In genomic region chr7:50362712-50363282, GRCh38 we compare ENCODE assay signal across 12 cellular contexts. TPM values are rescaled to one million over a fixed set of nuclear protein-coding genes. Genes with fewer than 3 reads are reported as not detected.
DNase-seq lines count a peak whose midpoint lies in the region; ATAC-seq and TF ChIP-seq lines count a peak whose summit lies in the region.
"Had no signal": no experiment of that assay in that cellular context is flagged by ENCODE, and none has a peak within 500 bp of the region (broad histone marks: within the 10 kb centered on the region; RNA-seq: fewer than 3 reads in every experiment).

No MANE protein-coding gene starts in this region.

- H3K4me1 ChIP-seq in colonic mucosa, result no peaks in the 10 kb centered on the region
- H3K4me1 ChIP-seq: uterus had no signal

- no peaks in the 10 kb centered on the region for H3K27me3 ChIP-seq in colonic mucosa
- H3K27me3 ChIP-seq: uterus had no signal

- intact Hi-C loops in colonic mucosa (cut with DNase I), result no loop called here

- peak; percentile 90 for DNase-seq in activated CD8-positive, alpha-beta memory T cell treated with anti-CD3 and anti-CD28 coated beads, Interleukin-2, amount 10 ng/mL, durations not matched to agents 7 days and 5 days
- DNase-seq in activated CD8-positive, alpha-beta memory T cell treated with anti-CD3 and anti-CD28 coated beads for 24 hours, result no peak
- peak; percentile 38 for DNase-seq in T-helper 9 cell
- no peak for DNase-seq in activated naive CD8-positive, alpha-beta T cell treated with anti-CD3 and anti-CD28 coated beads, Interleukin-2, amount 50 U/mL, for 24 hours
- DNase-seq in stimulated activated naive CD4-positive, alpha-beta T cell (lab: John Stamatoyannopoulos, UW), result peak in 5 of 6 experiments; percentile 37 to 59 (median 57)
- DNase-seq in colonic mucosa, result no peak
- DNase-seq: caudate nucleus, OCI-M1, uterus had no signal

- H3K27ac Mint-ChIP-seq in activated CD8-positive, alpha-beta memory T cell treated with anti-CD3 and anti-CD28 coated beads, Interleukin-2, amount 10 ng/mL, durations not matched to agents 7 days and 5 days, result peak overlapping the region; percentile 96
- peak overlapping the region; percentile 99 for H3K27ac Mint-ChIP-seq in activated naive CD8-positive, alpha-beta T cell treated with anti-CD3 and anti-CD28 coated beads, Interleukin-2, amount 50 U/mL, for 24 hours
- H3K27ac Mint-ChIP-seq: nephron had no signal

- no peaks in the 10 kb centered on the region for H3K9me3 Mint-ChIP-seq in activated CD8-positive, alpha-beta memory T cell treated with anti-CD3 and anti-CD28 coated beads, Interleukin-2, amount 10 ng/mL, durations not matched to agents 7 days and 5 days (ENCODE audit: low read depth)
- no peaks in the 10 kb centered on the region for H3K9me3 Mint-ChIP-seq in activated naive CD8-positive, alpha-beta T cell treated with anti-CD3 and anti-CD28 coated beads, Interleukin-2, amount 50 U/mL, for 24 hours
- H3K9me3 Mint-ChIP-seq: nephron had no signal

- H3K4me3 Mint-ChIP-seq in activated CD8-positive, alpha-beta memory T cell treated with anti-CD3 and anti-CD28 coated beads, Interleukin-2, amount 10 ng/mL, durations not matched to agents 7 days and 5 days, result peak overlapping the region; percentile 48
- H3K4me3 Mint-ChIP-seq in activated naive CD8-positive, alpha-beta T cell treated with anti-CD3 and anti-CD28 coated beads, Interleukin-2, amount 50 U/mL, for 24 hours, result peak overlapping the region; percentile 62
- H3K4me3 Mint-ChIP-seq: nephron had no signal

- H3K4me1 Mint-ChIP-seq in activated CD8-positive, alpha-beta memory T cell treated with anti-CD3 and anti-CD28 coated beads, Interleukin-2, amount 10 ng/mL, durations not matched to agents 7 days and 5 days, result peaks cover 97% of the 10 kb centered on the region
- peaks cover 99% of the 10 kb centered on the region for H3K4me1 Mint-ChIP-seq in activated naive CD8-positive, alpha-beta T cell treated with anti-CD3 and anti-CD28 coated beads, Interleukin-2, amount 50 U/mL, for 24 hours
- H3K4me1 Mint-ChIP-seq: nephron had no signal

- H3K27me3 Mint-ChIP-seq in activated CD8-positive, alpha-beta memory T cell treated with anti-CD3 and anti-CD28 coated beads, Interleukin-2, amount 10 ng/mL, durations not matched to agents 7 days and 5 days, result no peaks in the 10 kb centered on the region
- no peaks in the 10 kb centered on the region for H3K27me3 Mint-ChIP-seq in activated naive CD8-positive, alpha-beta T cell treated with anti-CD3 and anti-CD28 coated beads, Interleukin-2, amount 50 U/mL, for 24 hours

- H3K4me3 ChIP-seq in colonic mucosa, result no peak overlapping the region
- H3K4me3 ChIP-seq: uterus had no signal

- TF ChIP-seq CTCF in colonic mucosa (IDR thresholded peaks at IDR 0.05), result no peak

- no peaks in the 10 kb centered on the region for H3K36me3 ChIP-seq in colonic mucosa
- H3K36me3 ChIP-seq: uterus had no signal

- no peak overlapping the region for H3K9ac ChIP-seq in colonic mucosa (ENCODE audit: low read depth in 2 of 2, low read length in 2 of 2)

- H3K9me3 ChIP-seq in colonic mucosa, result no peaks in the 10 kb centered on the region
- H3K9me3 ChIP-seq: uterus had no signal

- peaks cover 79% of the 10 kb centered on the region for H3K36me3 Mint-ChIP-seq in activated CD8-positive, alpha-beta memory T cell treated with anti-CD3 and anti-CD28 coated beads, Interleukin-2, amount 10 ng/mL, durations not matched to agents 7 days and 5 days
- H3K36me3 Mint-ChIP-seq in activated naive CD8-positive, alpha-beta T cell treated with anti-CD3 and anti-CD28 coated beads, Interleukin-2, amount 50 U/mL, for 24 hours (ENCODE audit: low read depth), result peaks cover 86% of the 10 kb centered on the region

- CTCF ChIA-PET in activated CD8-positive, alpha-beta memory T cell treated with anti-CD3 and anti-CD28 coated beads, Interleukin-2, amount 10 ng/mL, durations not matched to agents 7 days and 5 days (lab: Charles Lee), result interaction anchor here (0.9 to 12.2 kb wide), 10 partner anchors 13 to 159 kb away, joined by 3 to 207 read pairs (median 5); no protein-coding TSS in a partner anchor

- no peak overlapping the region for H3K27ac ChIP-seq in colonic mucosa
- H3K27ac ChIP-seq: uterus had no signal

- ATAC-seq in activated CD8-positive, alpha-beta memory T cell treated with anti-CD3 and anti-CD28 coated beads, Interleukin-2, amount 10 ng/mL, durations not matched to agents 7 days and 5 days, result peak; percentile 32
- no peak for ATAC-seq in activated naive CD8-positive, alpha-beta T cell treated with anti-CD3 and anti-CD28 coated beads, Interleukin-2, amount 50 U/mL, for 24 hours
- ATAC-seq in GM21717 (IDR thresholded peaks at IDR 0.05; ENCODE audit: unreplicated experiment) (no peak), GM19397 (IDR thresholded peaks at IDR 0.05; ENCODE audit: unreplicated experiment) (no peak)

RNA-seq across cellular contexts. Expression of gene IKZF1, which starts 58.3 kb away (rescaled TPM):
- total RNA-seq in activated CD8-positive, alpha-beta memory T cell treated with anti-CD3 and anti-CD28 coated beads, Interleukin-2, amount 10 ng/mL, durations not matched to agents 7 days and 5 days, result 100 to 1,000 TPM; 348 to 374 TPM
- 1 to 10 TPM; 4.9 to 5.6 TPM for total RNA-seq in colonic mucosa

Comparison
In these comparisons a context has a peak if more than half of its experiments do, and no peak if none do; other contexts are left out.
1. DNase-seq: peak in activated CD8-positive, alpha-beta memory T cell treated with anti-CD3 and anti-CD28 coated beads, Interleukin-2, amount 10 ng/mL, durations not matched to agents 7 days and 5 days (single experiment), T-helper 9 cell (single experiment) and stimulated activated naive CD4-positive, alpha-beta T cell (5 of 6); none in activated CD8-positive, alpha-beta memory T cell treated with anti-CD3 and anti-CD28 coated beads for 24 hours (single experiment), activated naive CD8-positive, alpha-beta T cell treated with anti-CD3 and anti-CD28 coated beads, Interleukin-2, amount 50 U/mL, for 24 hours (single experiment) and colonic mucosa (single experiment).
2. RNA of gene IKZF1, which starts 58.3 kb away (total RNA-seq): 348 to 374 TPM in activated CD8-positive, alpha-beta memory T cell treated with anti-CD3 and anti-CD28 coated beads, Interleukin-2, amount 10 ng/mL, durations not matched to agents 7 days and 5 days; 4.9 to 5.6 TPM in colonic mucosa; every median in the first group is over 10 times any median in the second.